In genomic region chr19:49573009-49573408, GRCh38 we compare ENCODE assay signal across 15 cellular contexts.
"Had no signal": no experiment of that assay in that cellular context is flagged by ENCODE, and none has a peak within 500 bp of the region (broad histone marks: within the 10 kb centered on the region; RNA-seq: fewer than 3 reads in every experiment).

No MANE protein-coding gene starts in this region.

- H3K27ac Mint-ChIP-seq: activated T-helper 17 cell treated with anti-CD3 and anti-CD28 coated beads, Interleukin-2, amount 50 U/mL, for 72 hours; immature natural killer cell; stimulated activated effector memory CD8-positive, alpha-beta T cell treated with anti-CD3 and anti-CD28 coated beads, Interleukin-12 subunit alpha, Interleukin-12 subunit beta, amount 100 ng/mL, for 72 hours had no signal

- H3K27me3 Mint-ChIP-seq: activated naive CD4-positive, alpha-beta T cell treated with anti-CD3 and anti-CD28 coated beads, Interleukin-2, amount 10 ng/mL, durations not matched to agents 7 days and 5 days; activated T-helper 17 cell treated with anti-CD3 and anti-CD28 coated beads, Interleukin-2, amount 50 U/mL, for 72 hours had no signal

- H3K27ac ChIP-seq: brain microvascular endothelial cell, esophagus muscularis mucosa, thyroid gland had no signal

- H3K4me3 Mint-ChIP-seq: activated naive CD4-positive, alpha-beta T cell treated with anti-CD3 and anti-CD28 coated beads, Interleukin-2, amount 10 ng/mL, durations not matched to agents 7 days and 5 days; activated T-helper 17 cell treated with anti-CD3 and anti-CD28 coated beads, Interleukin-2, amount 50 U/mL, for 72 hours; immature natural killer cell; naive thymus-derived CD8-positive, alpha-beta T cell; stimulated activated effector memory CD8-positive, alpha-beta T cell treated with anti-CD3 and anti-CD28 coated beads, Interleukin-12 subunit alpha, Interleukin-12 subunit beta, amount 100 ng/mL, for 72 hours had no signal

- H3K9me3 Mint-ChIP-seq: activated naive CD4-positive, alpha-beta T cell treated with anti-CD3 and anti-CD28 coated beads, Interleukin-2, amount 10 ng/mL, durations not matched to agents 7 days and 5 days; activated T-helper 17 cell treated with anti-CD3 and anti-CD28 coated beads, Interleukin-2, amount 50 U/mL, for 72 hours; immature natural killer cell; naive thymus-derived CD8-positive, alpha-beta T cell; stimulated activated effector memory CD8-positive, alpha-beta T cell treated with anti-CD3 and anti-CD28 coated beads, Interleukin-12 subunit alpha, Interleukin-12 subunit beta, amount 100 ng/mL, for 72 hours had no signal

- H3K27me3 ChIP-seq: brain microvascular endothelial cell, esophagus muscularis mucosa, thyroid gland had no signal

- H3K4me3 ChIP-seq: esophagus muscularis mucosa, lung, thyroid gland had no signal

- H3K9me3 ChIP-seq: esophagus muscularis mucosa, thyroid gland had no signal

- DNase-seq: activated CD4-positive, CD25-positive, alpha-beta regulatory T cell treated with anti-CD3 and anti-CD28 coated beads, Interleukin-2, amount 50 U/mL, for 72 hours; activated naive CD4-positive, alpha-beta T cell treated with anti-CD3 and anti-CD28 coated beads, Interleukin-2, amount 10 ng/mL, durations not matched to agents 7 days and 5 days; amygdala; brain microvascular endothelial cell; cerebellar nuclear complex; dermis blood vessel endothelial cell; glutamatergic neuron; immature natural killer cell; naive thymus-derived CD8-positive, alpha-beta T cell; thyroid gland had no signal

- ATAC-seq: activated T-helper 17 cell treated with anti-CD3 and anti-CD28 coated beads, Interleukin-2, amount 50 U/mL, for 72 hours; naive thymus-derived CD8-positive, alpha-beta T cell; right cardiac atrium; stimulated activated effector memory CD8-positive, alpha-beta T cell treated with anti-CD3 and anti-CD28 coated beads, Interleukin-12 subunit alpha, Interleukin-12 subunit beta, amount 100 ng/mL, for 72 hours had no signal
